ENCODE assay signal across 8 cellular contexts in genomic region chr6:45663181-45664180, GRCh38.
DNase-seq lines count a peak whose midpoint lies in the region; ATAC-seq, FAIRE-seq and TF ChIP-seq lines count a peak whose summit lies in the region.

No MANE protein-coding gene starts in this region.

- intact Hi-C loops in posterior cingulate gyrus (cut with DNase I), result no loop called here

- ATAC-seq in GM21390 (IDR thresholded peaks at IDR 0.05; ENCODE audit: unreplicated experiment) (peak; percentile 49), foreskin keratinocyte (peak; percentile 76)

- DNase-seq in activated T-cell treated with anti-CD3 and anti-CD28 coated beads for 4 hours, result peak; percentile 17
- DNase-seq in foreskin keratinocyte, result no peak
- peak; percentile 24 to 94 (median 51) for DNase-seq in posterior cingulate gyrus
- DNase-seq in RCC 7860 (ENCODE audit: low spot score), result no peak
- DNase-seq in RKO (ENCODE audit: low spot score), result no peak
- DNase-seq in NCI-H2107 (lab: John Stamatoyannopoulos, UW), result no peak
- no peak for DNase-seq in cerebellum (ENCODE audit: low spot score)

- peak; percentile 15 for TF ChIP-seq CTCF in foreskin keratinocyte (conservative IDR thresholded peaks at IDR 0.05)

- FAIRE-seq in RCC 7860 (lab: Jason Lieb, UNC), result no peak

- H3K27ac ChIP-seq in foreskin keratinocyte, result peak overlapping the region; percentile 2

- H3K27me3 ChIP-seq in foreskin keratinocyte, result peaks cover 8% of the 10 kb centered on the region

- H3K4me1 ChIP-seq in foreskin keratinocyte, result peaks cover 5% of the 10 kb centered on the region

Comparison
In these comparisons a context has a peak if more than half of its experiments do, and no peak if none do; other contexts are left out.
1. DNase-seq: peak in activated T-cell treated with anti-CD3 and anti-CD28 coated beads for 4 hours (single experiment) and posterior cingulate gyrus (10 of 10); none in foreskin keratinocyte (0 of 2), RCC 7860 (single experiment), RKO (single experiment), NCI-H2107 (single experiment) and cerebellum (single experiment).